In genomic region chr1:179953974-179954493, GRCh38 we compare ENCODE assay signal across 8 cellular contexts. TPM values are rescaled to one million over a fixed set of nuclear protein-coding genes. Genes with fewer than 3 reads are reported as not detected.
A peak's percentile ranks its signal among the peaks of the same experiment; 100 is the strongest.
DNase-seq lines count a peak whose midpoint lies in the region; ATAC-seq and TF ChIP-seq lines count a peak whose summit lies in the region.

No MANE protein-coding gene starts in this region.

- ATAC-seq in HG02884 (IDR thresholded peaks at IDR 0.05; ENCODE audit: unreplicated experiment): peak; percentile 28

- H3K36me3 Mint-ChIP-seq in activated CD4-positive, alpha-beta memory T cell treated with anti-CD3 and anti-CD28 coated beads, Interleukin-2, amount 10 ng/mL, durations not matched to agents 7 days and 5 days (ENCODE audit: low read depth): no peaks in the 10 kb centered on the region
- H3K36me3 Mint-ChIP-seq in nephron progenitor cell (ENCODE audit: low read depth) (no peaks in the 10 kb centered on the region), type B pancreatic cell (no peaks in the 10 kb centered on the region)

- H3K27ac Mint-ChIP-seq in activated CD4-positive, alpha-beta memory T cell treated with anti-CD3 and anti-CD28 coated beads, Interleukin-2, amount 10 ng/mL, durations not matched to agents 7 days and 5 days: peak overlapping the region; percentile 99
- H3K27ac Mint-ChIP-seq in nephron progenitor cell (peak overlapping the region; percentile 86), type B pancreatic cell (peak overlapping the region; percentile 87)

- peaks cover 39% of the 10 kb centered on the region for H3K4me1 Mint-ChIP-seq in activated CD4-positive, alpha-beta memory T cell treated with anti-CD3 and anti-CD28 coated beads, Interleukin-2, amount 10 ng/mL, durations not matched to agents 7 days and 5 days
- H3K4me1 Mint-ChIP-seq in nephron progenitor cell: peaks cover 29% of the 10 kb centered on the region
- peaks cover 6% of the 10 kb centered on the region for H3K4me1 Mint-ChIP-seq in type B pancreatic cell (ENCODE audit: unreplicated experiment)

- peak; percentile 47 for TF ChIP-seq CTCF in GM12873 (IDR thresholded peaks at IDR 0.05; ENCODE audit: insufficient read depth, low read depth, low read length, missing control alignments)
- peak; percentile 0 for TF ChIP-seq CTCF in epithelial cell of proximal tubule (conservative IDR thresholded peaks at IDR 0.05; ENCODE audit: low read depth, low read length)
- TF ChIP-seq CTCF in nephron progenitor cell (IDR thresholded peaks at IDR 0.05): no peak
- peak; percentile 62 for TF ChIP-seq CTCF in type B pancreatic cell (conservative IDR thresholded peaks at IDR 0.05)

- peak; percentile 45 for DNase-seq in NCI-H446 treated with DMSO at 0.1 percent for 48 hours (lab: John Stamatoyannopoulos, UW)
- DNase-seq in activated CD4-positive, alpha-beta memory T cell treated with anti-CD3 and anti-CD28 coated beads, Interleukin-2, amount 10 ng/mL, durations not matched to agents 7 days and 5 days: peak; percentile 52
- DNase-seq in epithelial cell of proximal tubule (ENCODE audit: low read depth): peak; percentile 39
- DNase-seq in nephron progenitor cell: peak; percentile 12
- DNase-seq in type B pancreatic cell (ENCODE audit: extremely low spot score, unreplicated experiment): no peak
- DNase-seq in NCI-H2081 treated with DMSO at 0.1 percent for 48 hours (lab: John Stamatoyannopoulos, UW): no peak

- POLR2A ChIA-PET in activated CD4-positive, alpha-beta memory T cell treated with anti-CD3 and anti-CD28 coated beads, Interleukin-2, amount 10 ng/mL, durations not matched to agents 7 days and 5 days (lab: Charles Lee): interaction anchor here (0.7 to 5.0 kb wide), 13 partner anchors 12 to 201 kb away, joined by 3 to 90 read pairs (median 4); partner anchors contain the start of genes QSOX1, TOR1AIP1 and TOR1AIP2

- no peaks in the 10 kb centered on the region for H3K9me3 Mint-ChIP-seq in activated CD4-positive, alpha-beta memory T cell treated with anti-CD3 and anti-CD28 coated beads, Interleukin-2, amount 10 ng/mL, durations not matched to agents 7 days and 5 days
- no peaks in the 10 kb centered on the region for H3K9me3 Mint-ChIP-seq in nephron progenitor cell
- no peaks in the 10 kb centered on the region for H3K9me3 Mint-ChIP-seq in type B pancreatic cell

- CTCF ChIA-PET in activated CD4-positive, alpha-beta memory T cell treated with anti-CD3 and anti-CD28 coated beads, Interleukin-2, amount 10 ng/mL, durations not matched to agents 7 days and 5 days (lab: Charles Lee): interaction anchor here (0.8 to 2.2 kb wide), 8 partner anchors 10 to 200 kb away, joined by 3 to 9 read pairs (median 4); partner anchors contain the start of gene QSOX1

- H3K4me3 ChIP-seq in epithelial cell of proximal tubule (ENCODE audit: low read depth, low read length): peak overlapping the region; percentile 94

- no peaks in the 10 kb centered on the region for H3K27me3 Mint-ChIP-seq in activated CD4-positive, alpha-beta memory T cell treated with anti-CD3 and anti-CD28 coated beads, Interleukin-2, amount 10 ng/mL, durations not matched to agents 7 days and 5 days
- H3K27me3 Mint-ChIP-seq in nephron progenitor cell (ENCODE audit: low read depth, poor library complexity) (peaks cover 4% of the 10 kb centered on the region), type B pancreatic cell (no peaks in the 10 kb centered on the region)

- H3K4me3 Mint-ChIP-seq in activated CD4-positive, alpha-beta memory T cell treated with anti-CD3 and anti-CD28 coated beads, Interleukin-2, amount 10 ng/mL, durations not matched to agents 7 days and 5 days: peak overlapping the region; percentile 86
- H3K4me3 Mint-ChIP-seq in nephron progenitor cell (peak overlapping the region; percentile 99), type B pancreatic cell (peak overlapping the region; percentile 90)

RNA-seq across cellular contexts. Expression of gene CEP350, which starts 0.6 kb away (rescaled TPM):
- 10 to 100 TPM; 52.6 to 57.0 TPM for total RNA-seq in activated CD4-positive, alpha-beta memory T cell treated with anti-CD3 and anti-CD28 coated beads, Interleukin-2, amount 10 ng/mL, durations not matched to agents 7 days and 5 days
- total RNA-seq in epithelial cell of proximal tubule (15.8 and 26.4 TPM in 2 replicates), type B pancreatic cell (ENCODE audit: low replicate concordance) (41.3 and 41.5 TPM in 2 replicates)

Comparison
In these comparisons a context has a peak if more than half of its experiments do, and no peak if none do; other contexts are left out.
1. DNase-seq: peak in NCI-H446 treated with DMSO at 0.1 percent for 48 hours (single experiment), activated CD4-positive, alpha-beta memory T cell treated with anti-CD3 and anti-CD28 coated beads, Interleukin-2, amount 10 ng/mL, durations not matched to agents 7 days and 5 days (single experiment), epithelial cell of proximal tubule (single experiment) and nephron progenitor cell (single experiment); none in type B pancreatic cell (single experiment) and NCI-H2081 treated with DMSO at 0.1 percent for 48 hours (single experiment).
2. Peak in every context shown above with its lines, with median percentiles within 50 percentile points of each other: H3K27ac Mint-ChIP-seq and H3K4me3 Mint-ChIP-seq.